Comparison of ENCODE assay signal across 8 cellular contexts in the genomic region with DNA sequence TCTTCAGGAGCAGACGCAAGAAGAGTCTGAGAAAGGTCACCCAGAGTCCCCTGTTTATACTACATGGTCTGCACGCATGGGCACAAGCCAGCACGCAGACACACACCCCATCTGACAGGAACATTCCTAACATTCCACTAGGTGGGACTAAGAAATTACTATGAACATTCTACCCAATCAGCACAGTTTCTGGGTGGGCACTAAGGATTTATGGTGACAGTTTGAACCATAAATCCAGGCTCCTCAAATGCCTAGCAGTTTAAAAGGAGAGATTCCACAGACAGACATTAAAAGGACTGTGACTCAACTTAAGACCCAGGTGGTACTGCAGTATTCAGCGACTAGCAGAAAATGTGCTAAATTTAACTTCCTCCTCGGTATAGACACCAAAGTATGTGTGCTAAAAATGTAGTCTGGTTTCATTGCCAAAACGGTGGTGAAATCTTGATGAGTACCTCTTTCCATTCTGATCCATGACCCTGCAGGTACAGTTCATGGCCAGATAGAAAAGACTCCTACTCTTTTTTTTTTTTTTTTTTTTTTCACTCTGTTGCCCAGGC. TPM values are rescaled to one million over a fixed set of nuclear protein-coding genes. Genes with fewer than 3 reads are reported as not detected.
A peak's percentile ranks its signal among the peaks of the same experiment; 100 is the strongest.
DNase-seq lines count a peak whose midpoint lies in the region; ATAC-seq, FAIRE-seq and TF ChIP-seq lines count a peak whose summit lies in the region.

No MANE protein-coding gene starts in this region.

- H3K4me3 ChIP-seq in NB4 (ENCODE audit: low read depth, low read length) (no peak overlapping the region), epithelial cell of esophagus (ENCODE audit: low read length) (no peak overlapping the region), pancreas (no peak overlapping the region)

- H3K9me3 ChIP-seq in pancreas, result no peaks in the 10 kb centered on the region

- H3K27me3 ChIP-seq in pancreas, result no peaks in the 10 kb centered on the region

- no peak for TF ChIP-seq POLR2A in NB4 (IDR thresholded peaks at IDR 0.05; ENCODE audit: extremely low read depth, insufficient read length)

- ATAC-seq in pancreas (peak; percentile 80 to 92 (median 87)), GM18861 (IDR thresholded peaks at IDR 0.05; ENCODE audit: unreplicated experiment) (no peak)

- H3K36me3 ChIP-seq in pancreas, result peaks cover 0 to 26% (median 3%) of the 10 kb centered on the region in 3 donors

- DNase-seq in GM03348 (ENCODE audit: low spot score) (peak; percentile 90), NB4 (ENCODE audit: low read depth) (peak; percentile 35), epithelial cell of esophagus (ENCODE audit: low read depth) (peak; percentile 82), pancreas (peak in 3 of 6 donors; percentile 37 to 50 (median 49)), inferior parietal cortex (ENCODE audit: extremely low spot score) (no peak)
- no peak for DNase-seq in activated CD8-positive, alpha-beta memory T cell treated with anti-CD3 and anti-CD28 coated beads, Interleukin-2, amount 50 U/mL, for 4 hours
- DNase-seq in effector CD8-positive, alpha-beta T cell (lab: John Stamatoyannopoulos, UW), result no peak

- H3K27ac ChIP-seq in pancreas, result peak overlapping the region; percentile 29 to 62 (median 53)

- no peak for FAIRE-seq in pancreas (lab: Jason Lieb, UNC)

- TF ChIP-seq CTCF in NB4 (IDR thresholded peaks at IDR 0.05; ENCODE audit: low read depth, low read length) (no peak), epithelial cell of esophagus (IDR thresholded peaks at IDR 0.05; ENCODE audit: insufficient read depth, low read depth, low read length, missing control alignments) (no peak), pancreas (IDR thresholded peaks at IDR 0.05) (no peak)

- WGBS in pancreas, 2 donors, result 34 to 35% methylated on average over 6 of the region's 6 CpGs

- H3K4me1 ChIP-seq in pancreas, result peaks cover 0 to 4% (median 0%) of the 10 kb centered on the region in 3 donors

- intact Hi-C loops in pancreas (cut with DNase I), result no loop called here

RNA-seq across cellular contexts. Expression of a gene that starts 16.2 kb away (rescaled TPM):
- total RNA-seq in pancreas, result 10 to 100 TPM in 3 of 6 donors, 1 to 10 TPM in 3; 7.6 to 25.9 (median 11.8) TPM
- 10 to 100 TPM in 1 of 2 donors, 1 to 10 TPM in 1; 8.2 to 14.7 TPM for polyA plus RNA-seq in pancreas

RNA-seq across cellular contexts. Expression of a gene that starts 25.3 kb away (rescaled TPM):
- 100 to 1,000 TPM in 1 of 6 donors, 10 to 100 TPM in 5; 63.3 to 119 (median 85.2) TPM for total RNA-seq in pancreas
- polyA plus RNA-seq in pancreas, result 100 to 1,000 TPM in 1 of 2 donors, 10 to 100 TPM in 1; 58.2 to 178 TPM

RNA-seq across cellular contexts. Expression of a gene that starts 29.8 kb away (rescaled TPM):
- total RNA-seq in pancreas, result under 1 TPM in 1 of 6 donors, not detected in 5; 0.03 TPM
- polyA plus RNA-seq in pancreas, result under 1 TPM in 1 of 2 donors, not detected in 1; 0.05 TPM

Comparison
In these comparisons a context has a peak if more than half of its experiments do, and no peak if none do; other contexts are left out.
1. DNase-seq: peak in GM03348 (single experiment), NB4 (single experiment) and epithelial cell of esophagus (single experiment); none in inferior parietal cortex (single experiment), activated CD8-positive, alpha-beta memory T cell treated with anti-CD3 and anti-CD28 coated beads, Interleukin-2, amount 50 U/mL, for 4 hours (single experiment) and effector CD8-positive, alpha-beta T cell (single experiment).